Comparison of ENCODE assay signal across 12 cellular contexts in genomic region chr14:70166530-70167203, GRCh38. TPM values are rescaled to one million over a fixed set of nuclear protein-coding genes. Genes with fewer than 3 reads are reported as not detected.
"Had no signal": no experiment of that assay in that cellular context is flagged by ENCODE, and none has a peak within 500 bp of the region (broad histone marks: within the 10 kb centered on the region; RNA-seq: fewer than 3 reads in every experiment).

No MANE protein-coding gene starts in this region.

- H3K4me2 ChIP-seq: GM23338 had no signal

- H3K36me3 ChIP-seq: HAP-1 had no signal

- H2AFZ ChIP-seq: GM23248, GM23338 had no signal

- FAIRE-seq: H1, H54 had no signal

- ATAC-seq: GM23338, HCT116 had no signal

- H3K9me3 ChIP-seq: HAP-1 had no signal

- DNase-seq: GM23248, GOT3, H7, H9, HCEC 1CT, HFFc6 had no signal

- H3K4me1 ChIP-seq: HAP-1 had no signal

- H3K9ac ChIP-seq: GM23248 had no signal

- H3K4me3 ChIP-seq: GM23248, GM23338, HAP-1 had no signal

- H3K27ac ChIP-seq: GM23248 had no signal

RNA-seq across cellular contexts. Expression of gene SLC8A3, which starts 22.1 kb away (rescaled TPM):
- total RNA-seq: GM23248, H4, HFFc6 had no signal
- polyA plus RNA-seq: GM23248 had no signal
